In the genomic region with DNA sequence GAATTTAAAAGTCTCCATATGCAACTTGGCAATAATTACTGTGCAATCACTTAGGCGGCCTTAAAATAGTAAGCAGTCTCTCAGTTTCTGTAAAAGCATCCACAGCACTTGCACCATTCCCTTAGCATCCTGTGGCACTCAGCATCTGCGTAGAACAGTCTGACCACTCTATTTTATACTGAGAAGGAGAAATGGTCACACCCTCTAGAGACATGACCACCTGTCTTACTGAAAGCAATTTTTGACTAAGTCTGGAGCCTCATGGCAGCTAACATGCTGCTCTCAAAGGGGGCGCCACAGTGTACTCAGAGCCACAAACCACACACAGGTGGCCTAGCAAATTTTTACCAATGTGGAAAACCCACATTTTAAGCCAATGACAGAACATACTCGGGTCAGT, we compare ENCODE assay signal across 12 cellular contexts.
DNase-seq lines count a peak whose midpoint lies in the region; ATAC-seq, FAIRE-seq and TF ChIP-seq lines count a peak whose summit lies in the region.
"Had no signal": no experiment of that assay in that cellular context is flagged by ENCODE, and none has a peak within 500 bp of the region (broad histone marks: within the 10 kb centered on the region; RNA-seq: fewer than 3 reads in every experiment).

No MANE protein-coding gene starts in this region.

- peaks cover 51% of the 10 kb centered on the region for H3K4me1 Mint-ChIP-seq in Calu3 (ENCODE audit: low read depth, unreplicated experiment)

- no TSS peak for BruUV-seq in Calu3 (replicated peaks; lab: Mats Ljungman, UMichigan)

- TF ChIP-seq POLR2A in GM19099 (IDR thresholded peaks at IDR 0.05; ENCODE audit: extremely low read depth, insufficient read length, low read depth), result peak; percentile 40

- H3K36me3 ChIP-seq in mucosa of descending colon (ENCODE audit: low read depth) (no peaks in the 10 kb centered on the region), small intestine (ENCODE audit: control insufficient read depth in 2 of 2, insufficient read depth in 2 of 2, low read length in 2 of 2) (peaks cover 0 to 2% of the 10 kb centered on the region in 2 donors)

- no peak for FAIRE-seq in small intestine (lab: Jason Lieb, UNC)
- FAIRE-seq: endometrium had no signal

- ATAC-seq in HG02571 (IDR thresholded peaks at IDR 0.05; ENCODE audit: unreplicated experiment) (peak; percentile 88), HG03354 (IDR thresholded peaks at IDR 0.05; ENCODE audit: poor library complexity, severe bottlenecking, unreplicated experiment) (peak; percentile 88), mucosa of descending colon (no peak)

- intact Hi-C loops in Calu3 (cut with micrococcal nuclease; ENCODE audit: unreplicated experiment) (loop anchor here (2.0 kb wide), 1 partner anchor 29 kb away; no protein-coding TSS in a partner anchor), mucosa of descending colon (cut with DNase I, micrococcal nuclease) (no loop called here)

- H3K27me3 Mint-ChIP-seq in Calu3 (ENCODE audit: unreplicated experiment), result no peaks in the 10 kb centered on the region

- no peaks in the 10 kb centered on the region for H3K9me3 Mint-ChIP-seq in Calu3 (ENCODE audit: low read depth, unreplicated experiment)

- H3K9me3 ChIP-seq in mucosa of descending colon, result no peaks in the 10 kb centered on the region
- no peaks in the 10 kb centered on the region for H3K9me3 ChIP-seq in small intestine (ENCODE audit: control insufficient read depth, low read depth)

- no peak for DNase-seq in Calu3
- DNase-seq in NCI-H345 treated with DMSO at 0.1 percent for 48 hours (lab: John Stamatoyannopoulos, UW; ENCODE audit: unreplicated experiment), result no peak
- no peak for DNase-seq in mucosa of descending colon
- no peak for DNase-seq in NK-92 treated with Interleukin-12 subunit alpha and Interleukin-12 subunit beta, amount 100 ng/mL, for 24 hours (lab: John Stamatoyannopoulos, UW)
- DNase-seq in small intestine, result no peak
- DNase-seq: amygdala, EL had no signal

- 83 to 87% (median 84%) methylated on average over 4 of the region's 4 CpGs for WGBS in small intestine, 3 donors

- peaks cover 30% of the 10 kb centered on the region for H3K36me3 Mint-ChIP-seq in Calu3 (ENCODE audit: insufficient read depth, unreplicated experiment)

- H3K27ac Mint-ChIP-seq in Calu3 (ENCODE audit: unreplicated experiment), result peak overlapping the region; percentile 73

- no peak overlapping the region for H3K4me3 Mint-ChIP-seq in Calu3 (ENCODE audit: low read depth, unreplicated experiment)

- no peaks in the 10 kb centered on the region for H3K27me3 ChIP-seq in small intestine (ENCODE audit: control insufficient read depth in 2 of 2, insufficient read depth in 2 of 2, low read length in 2 of 2)

- H3K4me1 ChIP-seq in mucosa of descending colon (ENCODE audit: low read depth) (no peaks in the 10 kb centered on the region), small intestine (ENCODE audit: control insufficient read depth in 2 of 2, insufficient read depth in 1 of 2, low read depth in 1 of 2, low read length in 1 of 2) (peaks cover 0 to 3% of the 10 kb centered on the region in 2 donors)

- H3K27ac ChIP-seq in small intestine (ENCODE audit: low read depth in 1 of 2, low read length in 1 of 2), result no peak overlapping the region
- H3K27ac ChIP-seq: SK-N-MC had no signal

- CTCF ChIA-PET in Calu3 (lab: Charles Lee), result no interaction called here

- TF ChIP-seq CTCF in Calu3 (IDR thresholded peaks at IDR 0.05; ENCODE audit: unreplicated experiment) (no peak), mucosa of descending colon (IDR thresholded peaks at IDR 0.05) (no peak)

- no peak overlapping the region for H3K4me3 ChIP-seq in mucosa of descending colon
- no peak overlapping the region for H3K4me3 ChIP-seq in small intestine (ENCODE audit: low read depth in 1 of 2, low read length in 2 of 2)
- H3K4me3 ChIP-seq: SK-N-MC had no signal
